In genomic region chr6:108363756-108364356, GRCh38 we compare ENCODE assay signal across 17 cellular contexts.
DNase-seq lines count a peak whose midpoint lies in the region; ATAC-seq, FAIRE-seq and TF ChIP-seq lines count a peak whose summit lies in the region.
"Had no signal": no experiment of that assay in that cellular context is flagged by ENCODE, and none has a peak within 500 bp of the region (broad histone marks: within the 10 kb centered on the region; RNA-seq: fewer than 3 reads in every experiment).

No MANE protein-coding gene starts in this region.

- no peaks in the 10 kb centered on the region for H3K9me3 Mint-ChIP-seq in nephron progenitor cell
- H3K9me3 Mint-ChIP-seq in progenitor cell of endocrine pancreas (ENCODE audit: low read depth): no peaks in the 10 kb centered on the region
- H3K9me3 Mint-ChIP-seq: H9, nephron had no signal

- no peaks in the 10 kb centered on the region for H3K36me3 ChIP-seq in prostate gland
- no peaks in the 10 kb centered on the region for H3K36me3 ChIP-seq in pancreas
- H3K36me3 ChIP-seq: adrenal gland had no signal

- H3K27ac ChIP-seq in prostate gland (no peak overlapping the region), pancreas (no peak overlapping the region)

- peaks cover 3% of the 10 kb centered on the region for H3K36me3 Mint-ChIP-seq in nephron progenitor cell (ENCODE audit: low read depth)
- peaks cover 3% of the 10 kb centered on the region for H3K36me3 Mint-ChIP-seq in progenitor cell of endocrine pancreas (ENCODE audit: insufficient read depth)

- in situ Hi-C loops in astrocyte of the spinal cord (cut with HindIII; ENCODE audit: low sequenced_read_pairs): no loop called here

- DNase-seq in COLO829 (ENCODE audit: low spot score) (peak; percentile 11), NB4 (ENCODE audit: low read depth) (peak; percentile 83), astrocyte of the spinal cord (ENCODE audit: low read depth, low spot score) (peak; percentile 29), nephron progenitor cell (no peak), prostate gland (ENCODE audit: low spot score) (no peak), pancreas (no peak), progenitor cell of endocrine pancreas (ENCODE audit: low spot score, unreplicated experiment) (no peak), left ventricle myocardium superior (no peak)
- DNase-seq: activated CD4-positive, alpha-beta T cell treated with anti-CD3 and anti-CD28 coated beads, Interleukin-2, amount 50 U/mL, for 4 hours; dermis blood vessel endothelial cell; DMS 273 treated with DMSO at 0.1 percent for 48 hours; H9; NCI-H1694 treated with DMSO at 0.1 percent for 48 hours; NCI-H526 treated with DMSO at 0.1 percent for 48 hours had no signal

- H3K27me3 ChIP-seq in prostate gland (replicated peaks; ENCODE audit: insufficient read depth) (no peaks in the 10 kb centered on the region), pancreas (no peaks in the 10 kb centered on the region)
- H3K27me3 ChIP-seq: adrenal gland had no signal

- H3K4me3 ChIP-seq in NB4 (ENCODE audit: low read depth, low read length): peak overlapping the region; percentile 59
- H3K4me3 ChIP-seq in astrocyte of the spinal cord (ENCODE audit: low read depth, low read length): no peak overlapping the region
- H3K4me3 ChIP-seq in prostate gland: peak overlapping the region in 1 of 2 donors; percentile 13
- H3K4me3 ChIP-seq in pancreas: no peak overlapping the region
- H3K4me3 ChIP-seq: smooth muscle cell had no signal

- 48% methylated on average over 6 of the region's 6 CpGs for WGBS in prostate gland
- WGBS in pancreas, 2 donors: 75 to 84% methylated on average over 6 of the region's 6 CpGs

- no peaks in the 10 kb centered on the region for H3K9me3 ChIP-seq in prostate gland
- no peaks in the 10 kb centered on the region for H3K9me3 ChIP-seq in pancreas
- H3K9me3 ChIP-seq: adrenal gland had no signal

- no peak for FAIRE-seq in pancreas (lab: Jason Lieb, UNC)

- H3K4me1 Mint-ChIP-seq in nephron progenitor cell (peaks cover 4% of the 10 kb centered on the region), progenitor cell of endocrine pancreas (ENCODE audit: low read depth) (peaks cover 11% of the 10 kb centered on the region)
- H3K4me1 Mint-ChIP-seq: nephron had no signal

- H3K4me1 ChIP-seq in prostate gland (replicated peaks): no peaks in the 10 kb centered on the region
- no peaks in the 10 kb centered on the region for H3K4me1 ChIP-seq in pancreas

- no peak overlapping the region for H3K4me3 Mint-ChIP-seq in nephron progenitor cell
- H3K4me3 Mint-ChIP-seq in progenitor cell of endocrine pancreas (ENCODE audit: low read depth): no peak overlapping the region
- H3K4me3 Mint-ChIP-seq: H9, nephron had no signal

- H3K27me3 Mint-ChIP-seq in nephron progenitor cell (ENCODE audit: low read depth, poor library complexity): no peaks in the 10 kb centered on the region
- no peaks in the 10 kb centered on the region for H3K27me3 Mint-ChIP-seq in progenitor cell of endocrine pancreas

- intact Hi-C loops in prostate gland (cut with DNase I) (no loop called here), pancreas (cut with DNase I) (no loop called here), left ventricle myocardium superior (cut with micrococcal nuclease) (no loop called here)

- H3K27ac Mint-ChIP-seq in nephron progenitor cell (peak overlapping the region; percentile 29), progenitor cell of endocrine pancreas (no peak overlapping the region)
- H3K27ac Mint-ChIP-seq: nephron had no signal

- ATAC-seq in pancreas: no peak
- ATAC-seq in left ventricle myocardium superior: no peak

- no peak for TF ChIP-seq POLR2A in NB4 (IDR thresholded peaks at IDR 0.05; ENCODE audit: extremely low read depth, insufficient read length)
- TF ChIP-seq POLR2A in prostate gland (IDR thresholded peaks at IDR 0.05): no peak

- TF ChIP-seq CTCF in NB4 (IDR thresholded peaks at IDR 0.05; ENCODE audit: low read depth, low read length): no peak
- no peak for TF ChIP-seq CTCF in astrocyte of the spinal cord (IDR thresholded peaks at IDR 0.05; ENCODE audit: low read depth, low read length)
- TF ChIP-seq CTCF in nephron progenitor cell (IDR thresholded peaks at IDR 0.05): no peak
- no peak for TF ChIP-seq CTCF in prostate gland (IDR thresholded peaks at IDR 0.05)
- TF ChIP-seq CTCF in pancreas (IDR thresholded peaks at IDR 0.05): no peak
- no peak for TF ChIP-seq CTCF in progenitor cell of endocrine pancreas (IDR thresholded peaks at IDR 0.05; ENCODE audit: unreplicated experiment)

Comparison
In these comparisons a context has a peak if more than half of its experiments do, and no peak if none do; other contexts are left out.
1. DNase-seq: peak in COLO829 (single experiment), NB4 (single experiment) and astrocyte of the spinal cord (single experiment); none in nephron progenitor cell (single experiment), prostate gland (single experiment), pancreas (0 of 6), progenitor cell of endocrine pancreas (single experiment) and left ventricle myocardium superior (single experiment).